ENCODE assay signal across 9 cellular contexts in the genomic region with DNA sequence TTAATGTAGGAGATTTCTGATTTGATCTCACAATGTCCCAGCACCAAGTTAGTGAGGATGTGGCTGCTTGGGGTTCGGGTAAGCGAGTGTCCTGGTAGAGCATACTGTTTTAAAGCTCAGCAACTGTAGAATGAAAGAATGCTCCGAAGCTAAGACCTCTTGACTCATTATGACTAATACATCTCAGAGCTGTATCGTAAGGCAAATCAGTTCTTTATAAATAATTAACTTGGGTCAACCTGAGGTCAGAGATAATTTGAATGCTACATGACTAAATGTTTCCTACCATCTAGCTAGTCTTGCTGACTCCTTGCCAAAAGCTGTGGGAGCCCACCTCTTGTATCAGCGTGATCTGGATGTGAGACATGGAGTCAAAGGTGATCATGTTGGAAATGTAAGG.
DNase-seq lines count a peak whose midpoint lies in the region; ATAC-seq, FAIRE-seq and TF ChIP-seq lines count a peak whose summit lies in the region.
"Had no signal": no experiment of that assay in that cellular context is flagged by ENCODE, and none has a peak within 500 bp of the region (broad histone marks: within the 10 kb centered on the region; RNA-seq: fewer than 3 reads in every experiment).

No MANE protein-coding gene starts in this region.

- DNase-seq in MCF 10A (ENCODE audit: unreplicated experiment): peak; percentile 70
- no peak for DNase-seq in breast epithelium (ENCODE audit: low spot score in 2 of 2)
- peak; percentile 81 for DNase-seq in NCI-H226
- DNase-seq in fibroblast of pulmonary artery (ENCODE audit: low read depth): peak; percentile 67
- DNase-seq in urothelium cell line (ENCODE audit: low spot score): peak; percentile 13
- no peak for DNase-seq in SKM-1 treated with dmso at 0.1 percent for 144 hours (lab: John Stamatoyannopoulos, UW; ENCODE audit: unreplicated experiment)
- no peak for DNase-seq in NK-92 treated with Interleukin-12 subunit alpha and Interleukin-12 subunit beta, amount 100 ng/mL, for 24 hours (lab: John Stamatoyannopoulos, UW)
- no peak for DNase-seq in naive thymus-derived CD8-positive, alpha-beta T cell
- DNase-seq: upper lobe of left lung had no signal

- H3K4me1 Mint-ChIP-seq in MCF 10A (ENCODE audit: insufficient read depth, unreplicated experiment): peaks cover 6% of the 10 kb centered on the region
- no peaks in the 10 kb centered on the region for H3K4me1 Mint-ChIP-seq in naive thymus-derived CD8-positive, alpha-beta T cell

- TF ChIP-seq CTCF in MCF 10A (IDR thresholded peaks at IDR 0.05; ENCODE audit: unreplicated experiment): no peak
- TF ChIP-seq CTCF in breast epithelium (IDR thresholded peaks at IDR 0.05): no peak
- no peak for TF ChIP-seq CTCF in fibroblast of pulmonary artery (IDR thresholded peaks at IDR 0.05; ENCODE audit: low read length, missing control alignments)

- intact Hi-C loops in MCF 10A (cut with micrococcal nuclease): no loop called here
- intact Hi-C loops in breast epithelium (cut with DNase I; ENCODE audit: low total_unique reads): no loop called here

- H3K4me3 ChIP-seq in breast epithelium (no peak overlapping the region), fibroblast of pulmonary artery (replicated peaks; ENCODE audit: low read depth, low read length) (no peak overlapping the region)
- H3K4me3 ChIP-seq: upper lobe of left lung had no signal

- no TSS peak for BruUV-seq in MCF 10A (replicated peaks; lab: Mats Ljungman, UMichigan)

- H3K4me1 ChIP-seq in breast epithelium: no peaks in the 10 kb centered on the region
- H3K4me1 ChIP-seq: upper lobe of left lung had no signal

- H3K36me3 ChIP-seq in breast epithelium: no peaks in the 10 kb centered on the region
- H3K36me3 ChIP-seq: upper lobe of left lung had no signal

- no peak for TF ChIP-seq POLR2A in breast epithelium (IDR thresholded peaks at IDR 0.05)

- H3K4me3 Mint-ChIP-seq in MCF 10A (ENCODE audit: unreplicated experiment): no peak overlapping the region
- H3K4me3 Mint-ChIP-seq in naive thymus-derived CD8-positive, alpha-beta T cell: no peak overlapping the region

- CTCF ChIA-PET in MCF 10A (lab: Yijun Ruan, JAX): interaction anchor here (0.7 kb wide), 1 partner anchor 1562 kb away, joined by 3 read pairs; no protein-coding TSS in a partner anchor

- POLR2A ChIA-PET in MCF 10A (lab: Yijun Ruan, JAX): interaction anchor here (0.7 kb wide), 1 partner anchor 129 kb away, joined by 3 read pairs; no protein-coding TSS in a partner anchor
- POLR2A ChIA-PET in naive thymus-derived CD8-positive, alpha-beta T cell (lab: Charles Lee): no interaction called here

- H3K27ac Mint-ChIP-seq in MCF 10A (ENCODE audit: low read depth, unreplicated experiment): no peak overlapping the region
- H3K27ac Mint-ChIP-seq in naive thymus-derived CD8-positive, alpha-beta T cell: no peak overlapping the region

- H3K9me3 Mint-ChIP-seq in MCF 10A (ENCODE audit: unreplicated experiment): peaks cover 8% of the 10 kb centered on the region
- H3K9me3 Mint-ChIP-seq in naive thymus-derived CD8-positive, alpha-beta T cell: peaks cover 0 to 37% (median 15%) of the 10 kb centered on the region in 9 donors

- H3K27me3 ChIP-seq in breast epithelium: no peaks in the 10 kb centered on the region
- H3K27me3 ChIP-seq: upper lobe of left lung had no signal

- FAIRE-seq in urothelium cell line (lab: Jason Lieb, UNC): no peak

- no peak for ATAC-seq in naive thymus-derived CD8-positive, alpha-beta T cell

- no peaks in the 10 kb centered on the region for H3K27me3 Mint-ChIP-seq in MCF 10A (ENCODE audit: insufficient read depth, unreplicated experiment)
- H3K27me3 Mint-ChIP-seq in naive thymus-derived CD8-positive, alpha-beta T cell: no peaks in the 10 kb centered on the region

- H3K9me3 ChIP-seq in breast epithelium: peaks cover 6 to 34% of the 10 kb centered on the region in 2 donors

- no peak overlapping the region for H3K27ac ChIP-seq in breast epithelium
- H3K27ac ChIP-seq: upper lobe of left lung had no signal

- no peaks in the 10 kb centered on the region for H3K36me3 Mint-ChIP-seq in MCF 10A (ENCODE audit: insufficient read depth, unreplicated experiment)
- peaks cover 0 to 18% (median 14%) of the 10 kb centered on the region in 3 donors for H3K36me3 Mint-ChIP-seq in naive thymus-derived CD8-positive, alpha-beta T cell

Comparison
In these comparisons a context has a peak if more than half of its experiments do, and no peak if none do; other contexts are left out.
1. DNase-seq: peak in MCF 10A (single experiment), NCI-H226 (single experiment), fibroblast of pulmonary artery (single experiment) and urothelium cell line (single experiment); none in breast epithelium (0 of 2), SKM-1 treated with dmso at 0.1 percent for 144 hours (single experiment), NK-92 treated with Interleukin-12 subunit alpha and Interleukin-12 subunit beta, amount 100 ng/mL, for 24 hours (single experiment) and naive thymus-derived CD8-positive, alpha-beta T cell (0 of 10).